In the genomic region with DNA sequence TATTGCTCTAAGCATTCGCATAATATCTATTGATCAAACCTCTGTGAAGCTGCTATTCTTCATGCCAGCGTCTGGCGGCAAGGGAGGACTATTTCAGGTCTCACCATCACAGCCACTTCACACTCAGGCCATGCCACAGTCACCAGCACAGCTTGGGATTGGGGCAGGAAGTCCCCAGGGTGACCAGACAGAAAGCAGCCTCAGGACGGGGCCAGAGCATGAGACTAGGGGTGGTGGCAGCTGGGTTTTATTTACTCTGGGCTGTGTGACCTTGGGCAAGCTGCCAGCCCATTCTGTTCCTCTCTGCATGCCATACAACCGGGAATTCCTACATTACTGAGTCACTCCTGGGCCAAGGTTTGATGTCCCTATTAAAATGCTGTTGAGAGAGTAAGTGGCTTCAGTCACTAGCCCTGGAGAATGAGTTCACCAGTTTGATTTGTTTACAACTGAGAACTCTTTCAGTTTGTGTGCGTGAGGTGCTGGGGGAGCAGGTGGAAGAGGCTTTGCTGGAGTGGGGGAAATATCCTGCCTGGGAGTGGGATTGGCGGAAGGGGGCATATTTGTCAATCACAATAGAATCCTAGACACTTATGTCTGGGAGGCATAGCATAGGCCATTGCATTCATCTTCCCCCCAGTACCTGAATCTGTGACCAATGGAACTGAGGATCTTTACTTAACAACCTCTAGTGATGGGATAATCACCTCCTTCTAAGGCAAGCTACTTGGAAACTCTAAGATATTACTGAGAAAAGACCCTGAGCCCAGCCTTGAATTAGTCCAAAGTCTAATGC, we compare ENCODE assay signal across 2 cellular contexts.
A peak's percentile ranks its signal among the peaks of the same experiment; 100 is the strongest.
TF ChIP-seq lines count a peak whose summit lies in the region.

No MANE protein-coding gene starts in this region.

TF ChIP-seq in GM12878, 131 proteins besides CTCF, POLR2A, EP300 and RAD21 (continued from another document):
- TF ChIP-seq REST (IDR thresholded peaks at IDR 0.05; ENCODE audit: low read depth, low read length) = no peak
- no peak for TF ChIP-seq BHLHE40 (IDR thresholded peaks at IDR 0.05; ENCODE audit: borderline replicate concordance in 1 of 2, low read depth in 2 of 2, low read length in 1 of 2)
- TF ChIP-seq ZSCAN29 (IDR thresholded peaks at IDR 0.05) = no peak
- no peak for TF ChIP-seq ZNF274 (IDR thresholded peaks at IDR 0.05; ENCODE audit: insufficient read depth, insufficient read length)
- no peak for TF ChIP-seq SIX5 (IDR thresholded peaks at IDR 0.05; ENCODE audit: low read depth, low read length, severe bottlenecking)
- 0 out of 2 replicates have a peak, but pooled peaks have one; percentile 16 for TF ChIP-seq NR2F1 (conservative IDR thresholded peaks at IDR 0.05)
- TF ChIP-seq DPF2 (IDR thresholded peaks at IDR 0.05) = 0 out of 2 replicates have a peak, but pooled peaks have one; percentile 25
- no peak for TF ChIP-seq JUNB (IDR thresholded peaks at IDR 0.05)

TF ChIP-seq in HepG2, 621 proteins besides CTCF, POLR2A, EP300 and RAD21 (continued from another document and continues in another):
- TF ChIP-seq, protein P1, sequence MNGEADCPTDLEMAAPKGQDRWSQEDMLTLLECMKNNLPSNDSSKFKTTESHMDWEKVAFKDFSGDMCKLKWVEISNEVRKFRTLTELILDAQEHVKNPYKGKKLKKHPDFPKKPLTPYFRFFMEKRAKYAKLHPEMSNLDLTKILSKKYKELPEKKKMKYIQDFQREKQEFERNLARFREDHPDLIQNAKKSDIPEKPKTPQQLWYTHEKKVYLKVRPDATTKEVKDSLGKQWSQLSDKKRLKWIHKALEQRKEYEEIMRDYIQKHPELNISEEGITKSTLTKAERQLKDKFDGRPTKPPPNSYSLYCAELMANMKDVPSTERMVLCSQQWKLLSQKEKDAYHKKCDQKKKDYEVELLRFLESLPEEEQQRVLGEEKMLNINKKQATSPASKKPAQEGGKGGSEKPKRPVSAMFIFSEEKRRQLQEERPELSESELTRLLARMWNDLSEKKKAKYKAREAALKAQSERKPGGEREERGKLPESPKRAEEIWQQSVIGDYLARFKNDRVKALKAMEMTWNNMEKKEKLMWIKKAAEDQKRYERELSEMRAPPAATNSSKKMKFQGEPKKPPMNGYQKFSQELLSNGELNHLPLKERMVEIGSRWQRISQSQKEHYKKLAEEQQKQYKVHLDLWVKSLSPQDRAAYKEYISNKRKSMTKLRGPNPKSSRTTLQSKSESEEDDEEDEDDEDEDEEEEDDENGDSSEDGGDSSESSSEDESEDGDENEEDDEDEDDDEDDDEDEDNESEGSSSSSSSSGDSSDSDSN (CRISPR knock-in tag; IDR thresholded peaks at IDR 0.05) = peak; percentile 28; the same call in 1 of the 2 replicates
- TF ChIP-seq SSRP1 (CRISPR knock-in tag; IDR thresholded peaks at IDR 0.05) = no peak
- TF ChIP-seq DPF2 (CRISPR knock-in tag; IDR thresholded peaks at IDR 0.05; ENCODE audit: borderline replicate concordance, low read depth) = peak; percentile 63
- TF ChIP-seq ZNF670 (CRISPR knock-in tag; IDR thresholded peaks at IDR 0.05; ENCODE audit: borderline replicate concordance) = no peak; the same call in 1 of the 2 replicates
- TF ChIP-seq MAFF (IDR thresholded peaks at IDR 0.05; ENCODE audit: low read depth, low read length) = peak; percentile 9; the same call in 1 of the 2 replicates
- TF ChIP-seq ZNF282 (IDR thresholded peaks at IDR 0.05; ENCODE audit: partially characterized antibody) = no peak
- TF ChIP-seq ZFP62 (CRISPR knock-in tag; IDR thresholded peaks at IDR 0.05) = no peak
- peak; percentile 82 for TF ChIP-seq ZNF609 (CRISPR knock-in tag; IDR thresholded peaks at IDR 0.05; ENCODE audit: borderline replicate concordance)
- TF ChIP-seq RARG (CRISPR knock-in tag; IDR thresholded peaks at IDR 0.05; ENCODE audit: low read depth) = no peak
- TF ChIP-seq ZNF773 (CRISPR knock-in tag; IDR thresholded peaks at IDR 0.05; ENCODE audit: borderline replicate concordance) = no peak
- no peak for TF ChIP-seq SATB2 (CRISPR knock-in tag; IDR thresholded peaks at IDR 0.05)
- TF ChIP-seq, protein P2, sequence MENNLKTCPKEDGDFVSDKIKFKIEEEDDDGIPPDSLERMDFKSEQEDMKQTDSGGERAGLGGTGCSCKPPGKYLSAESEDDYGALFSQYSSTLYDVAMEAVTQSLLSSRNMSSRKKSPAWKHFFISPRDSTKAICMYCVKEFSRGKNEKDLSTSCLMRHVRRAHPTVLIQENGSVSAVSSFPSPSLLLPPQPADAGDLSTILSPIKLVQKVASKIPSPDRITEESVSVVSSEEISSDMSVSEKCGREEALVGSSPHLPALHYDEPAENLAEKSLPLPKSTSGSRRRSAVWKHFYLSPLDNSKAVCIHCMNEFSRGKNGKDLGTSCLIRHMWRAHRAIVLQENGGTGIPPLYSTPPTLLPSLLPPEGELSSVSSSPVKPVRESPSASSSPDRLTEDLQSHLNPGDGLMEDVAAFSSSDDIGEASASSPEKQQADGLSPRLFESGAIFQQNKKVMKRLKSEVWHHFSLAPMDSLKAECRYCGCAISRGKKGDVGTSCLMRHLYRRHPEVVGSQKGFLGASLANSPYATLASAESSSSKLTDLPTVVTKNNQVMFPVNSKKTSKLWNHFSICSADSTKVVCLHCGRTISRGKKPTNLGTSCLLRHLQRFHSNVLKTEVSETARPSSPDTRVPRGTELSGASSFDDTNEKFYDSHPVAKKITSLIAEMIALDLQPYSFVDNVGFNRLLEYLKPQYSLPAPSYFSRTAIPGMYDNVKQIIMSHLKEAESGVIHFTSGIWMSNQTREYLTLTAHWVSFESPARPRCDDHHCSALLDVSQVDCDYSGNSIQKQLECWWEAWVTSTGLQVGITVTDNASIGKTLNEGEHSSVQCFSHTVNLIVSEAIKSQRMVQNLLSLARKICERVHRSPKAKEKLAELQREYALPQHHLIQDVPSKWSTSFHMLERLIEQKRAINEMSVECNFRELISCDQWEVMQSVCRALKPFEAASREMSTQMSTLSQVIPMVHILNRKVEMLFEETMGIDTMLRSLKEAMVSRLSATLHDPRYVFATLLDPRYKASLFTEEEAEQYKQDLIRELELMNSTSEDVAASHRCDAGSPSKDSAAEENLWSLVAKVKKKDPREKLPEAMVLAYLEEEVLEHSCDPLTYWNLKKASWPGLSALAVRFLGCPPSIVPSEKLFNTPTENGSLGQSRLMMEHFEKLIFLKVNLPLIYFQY (CRISPR knock-in tag; IDR thresholded peaks at IDR 0.05; ENCODE audit: borderline replicate concordance) = no peak; the same call in 1 of the 2 replicates
- no peak; the same call in 1 of the 2 replicates for TF ChIP-seq ARID2 (CRISPR knock-in tag; IDR thresholded peaks at IDR 0.05; ENCODE audit: borderline replicate concordance)
- TF ChIP-seq NCOR1 (IDR thresholded peaks at IDR 0.05; ENCODE audit: borderline replicate concordance, low read length) = peak; percentile 53; the same call in 1 of the 2 replicates
- TF ChIP-seq ZNF318 (CRISPR knock-in tag; IDR thresholded peaks at IDR 0.05) = 0 out of 2 replicates have a peak, but pooled peaks have one; percentile 42
- TF ChIP-seq ELK4 (CRISPR knock-in tag; IDR thresholded peaks at IDR 0.05; ENCODE audit: borderline replicate concordance) = no peak
- TF ChIP-seq, protein P3, sequence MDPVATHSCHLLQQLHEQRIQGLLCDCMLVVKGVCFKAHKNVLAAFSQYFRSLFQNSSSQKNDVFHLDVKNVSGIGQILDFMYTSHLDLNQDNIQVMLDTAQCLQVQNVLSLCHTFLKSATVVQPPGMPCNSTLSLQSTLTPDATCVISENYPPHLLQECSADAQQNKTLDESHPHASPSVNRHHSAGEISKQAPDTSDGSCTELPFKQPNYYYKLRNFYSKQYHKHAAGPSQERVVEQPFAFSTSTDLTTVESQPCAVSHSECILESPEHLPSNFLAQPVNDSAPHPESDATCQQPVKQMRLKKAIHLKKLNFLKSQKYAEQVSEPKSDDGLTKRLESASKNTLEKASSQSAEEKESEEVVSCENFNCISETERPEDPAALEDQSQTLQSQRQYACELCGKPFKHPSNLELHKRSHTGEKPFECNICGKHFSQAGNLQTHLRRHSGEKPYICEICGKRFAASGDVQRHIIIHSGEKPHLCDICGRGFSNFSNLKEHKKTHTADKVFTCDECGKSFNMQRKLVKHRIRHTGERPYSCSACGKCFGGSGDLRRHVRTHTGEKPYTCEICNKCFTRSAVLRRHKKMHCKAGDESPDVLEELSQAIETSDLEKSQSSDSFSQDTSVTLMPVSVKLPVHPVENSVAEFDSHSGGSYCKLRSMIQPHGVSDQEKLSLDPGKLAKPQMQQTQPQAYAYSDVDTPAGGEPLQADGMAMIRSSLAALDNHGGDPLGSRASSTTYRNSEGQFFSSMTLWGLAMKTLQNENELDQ (CRISPR knock-in tag; IDR thresholded peaks at IDR 0.05; ENCODE audit: borderline replicate concordance) = no peak
- TF ChIP-seq U2AF1 (optimal IDR thresholded peaks at IDR 0.05; ENCODE audit: low read depth, low read length) = peak; percentile 80
- TF ChIP-seq NR2C2 (CRISPR knock-in tag; IDR thresholded peaks at IDR 0.05; ENCODE audit: borderline replicate concordance) = no peak; the same call in 1 of the 2 replicates
- no peak for TF ChIP-seq SMAD9 (CRISPR knock-in tag; IDR thresholded peaks at IDR 0.05)
